In genomic region chr20:56343861-56344381, GRCh38 we compare ENCODE assay signal across 8 cellular contexts. TPM values are rescaled to one million over a fixed set of nuclear protein-coding genes. Genes with fewer than 3 reads are reported as not detected.
DNase-seq lines count a peak whose midpoint lies in the region; ATAC-seq and TF ChIP-seq lines count a peak whose summit lies in the region.

No MANE protein-coding gene starts in this region.

- DNase-seq in BE2C (peak; percentile 68), NCI-H1930 (lab: John Stamatoyannopoulos, UW) (peak; percentile 8 to 19), anterior cingulate cortex (lab: John Stamatoyannopoulos, UW) (peak in 36 of 58 donors; percentile 4 to 63 (median 20)), NCI-H128 (lab: John Stamatoyannopoulos, UW; ENCODE audit: unreplicated experiment) (no peak), NAMALWA (ENCODE audit: low spot score) (no peak)
- peak; percentile 65 for DNase-seq in stimulated activated CD4-positive, alpha-beta T cell treated with anti-CD3 and anti-CD28 coated beads, Interleukin-15, amount 100 ng/mL, for 24 hours

- TF ChIP-seq CTCF in BE2C (IDR thresholded peaks at IDR 0.05; ENCODE audit: low read depth, low read length) = peak; percentile 75

- H3K4me1 ChIP-seq in BE2C (no peaks in the 10 kb centered on the region), iPS-15b (ENCODE audit: control insufficient read depth, insufficient read depth, low read length) (peaks cover 11% of the 10 kb centered on the region)

- H3K27me3 ChIP-seq in BE2C (peaks cover 23% of the 10 kb centered on the region), iPS-15b (ENCODE audit: control insufficient read depth, insufficient read depth, low read length) (peaks cover 60% of the 10 kb centered on the region)

- H3K4me3 ChIP-seq in BE2C (ENCODE audit: low read depth, low read length) (no peak overlapping the region), iPS-15b (ENCODE audit: low read depth, low read length) (peak overlapping the region; percentile 45)

- H3K36me3 ChIP-seq in BE2C (no peaks in the 10 kb centered on the region), iPS-15b (ENCODE audit: control insufficient read depth, insufficient read depth, low read length) (no peaks in the 10 kb centered on the region)

- no peak overlapping the region for H3K9ac ChIP-seq in iPS-15b (ENCODE audit: low read depth, low read length)

- no peaks in the 10 kb centered on the region for H3K9me3 ChIP-seq in BE2C
- no peaks in the 10 kb centered on the region for H3K9me3 ChIP-seq in iPS-15b (ENCODE audit: control insufficient read depth, insufficient read depth, low read length)

- ATAC-seq in GM19043 (IDR thresholded peaks at IDR 0.05; ENCODE audit: low read depth, unreplicated experiment) = peak; percentile 89

RNA-seq across cellular contexts. Expression of gene FAM210B, which starts 14.9 kb away (rescaled TPM):
- 2.6 TPM for polyA plus RNA-seq in BE2C (2012; ENCODE audit: insufficient read depth, insufficient read length, low read depth)

RNA-seq across cellular contexts. Expression of gene AURKA, which starts 48.1 kb away (rescaled TPM):
- polyA plus RNA-seq in BE2C (2012; ENCODE audit: insufficient read depth, insufficient read length, low read depth) = 10.9 TPM

RNA-seq across cellular contexts. Expression of gene CSTF1, which starts 48.5 kb away (rescaled TPM):
- polyA plus RNA-seq in BE2C (2012; ENCODE audit: insufficient read depth, insufficient read length, low read depth) = 48.3 TPM

Comparison
In these comparisons a context has a peak if more than half of its experiments do, and no peak if none do; other contexts are left out.
1. DNase-seq: peak in BE2C (single experiment), NCI-H1930 (2 of 2), anterior cingulate cortex (36 of 58) and stimulated activated CD4-positive, alpha-beta T cell treated with anti-CD3 and anti-CD28 coated beads, Interleukin-15, amount 100 ng/mL, for 24 hours (single experiment); none in NCI-H128 (single experiment) and NAMALWA (single experiment).